ENCODE assay signal across 18 cellular contexts in the genomic region with DNA sequence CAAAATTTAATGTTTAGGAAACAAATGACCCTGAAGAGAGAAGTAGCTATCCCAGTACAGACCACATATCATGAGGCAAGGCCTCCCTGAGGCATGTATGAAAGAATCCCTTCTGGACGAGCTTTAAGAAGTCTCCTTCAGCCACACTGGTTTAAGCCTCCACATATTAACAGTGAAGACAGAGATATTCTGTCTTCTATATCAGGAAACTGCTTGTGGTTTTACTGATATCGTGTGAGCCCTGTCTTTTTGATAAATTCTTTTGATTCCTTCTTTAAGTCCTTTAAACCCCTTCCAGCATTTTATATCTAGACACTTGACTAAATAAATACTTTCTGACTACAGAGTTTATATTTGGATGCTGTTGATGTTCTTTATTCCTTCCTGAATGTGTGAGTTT. TPM values are rescaled to one million over a fixed set of nuclear protein-coding genes. Genes with fewer than 3 reads are reported as not detected.
"Had no signal": no experiment of that assay in that cellular context is flagged by ENCODE, and none has a peak within 500 bp of the region (broad histone marks: within the 10 kb centered on the region; RNA-seq: fewer than 3 reads in every experiment).

No MANE protein-coding gene starts in this region.

- H3K27ac ChIP-seq: heart left ventricle, psoas muscle, skin epidermis, testis, tibial nerve, upper lobe of right lung, vagina had no signal

- H3K4me1 ChIP-seq: heart left ventricle, psoas muscle, testis, tibial nerve, upper lobe of right lung, vagina had no signal

- H3K27me3 ChIP-seq: heart left ventricle, testis, upper lobe of right lung, vagina had no signal

- H3K36me3 ChIP-seq: heart left ventricle, tibial nerve, upper lobe of right lung, vagina had no signal

- H3K9me3 ChIP-seq: heart left ventricle, psoas muscle, testis, tibial nerve, upper lobe of right lung, vagina had no signal

- DNase-seq: effector CD8-positive, alpha-beta T cell; heart left ventricle; hippocampal formation; left colon; left ventricle myocardium superior; naive thymus-derived CD4-positive, alpha-beta T cell; nephron progenitor cell; psoas muscle; retina; stimulated activated CD4-positive, alpha-beta T cell treated with anti-CD3 and anti-CD28 coated beads, Interleukin-2, amount 100 ng/mL, for 24 hours; stimulated activated CD4-positive, alpha-beta T cell treated with anti-CD3 and anti-CD28 coated beads, Interleukin-4, amount 100 ng/mL, for 4 hours; stimulated activated naive B cell treated with anti-CD40 and anti-IgM and Interleukin-4, amounts not matched to agents 10 μg/mL and 1 μg/mL and 100 μg/mL, for 72 hours; stimulated activated naive CD8-positive, alpha-beta T cell treated with anti-CD3 and anti-CD28 coated beads, Interleukin-15, amount 100 ng/mL, for 72 hours; testis; upper lobe of right lung had no signal

- H3K4me3 ChIP-seq: heart left ventricle, psoas muscle, skin epidermis, testis, tibial nerve, upper lobe of right lung, vagina had no signal

RNA-seq across cellular contexts. Expression of a gene that starts 45.9 kb away (rescaled TPM):
- polyA plus RNA-seq: naive thymus-derived CD4-positive, alpha-beta T cell had no signal
